Comparison of ENCODE assay signal across 22 cellular contexts in genomic region chr9:108567571-108567970, GRCh38.
"Had no signal": no experiment of that assay in that cellular context is flagged by ENCODE, and none has a peak within 500 bp of the region (broad histone marks: within the 10 kb centered on the region; RNA-seq: fewer than 3 reads in every experiment).

No MANE protein-coding gene starts in this region.

- H3K27me3 Mint-ChIP-seq: activated CD4-positive, alpha-beta memory T cell treated with anti-CD3 and anti-CD28 coated beads for 36 hours; activated CD4-positive, alpha-beta T cell treated with anti-CD3 and anti-CD28 coated beads, Interleukin-2, amount 10 ng/mL, durations not matched to agents 7 days and 5 days had no signal

- H3K4me1 ChIP-seq: body of pancreas, Peyer's patch had no signal

- H3K9me3 Mint-ChIP-seq: activated B cell treated with CpG ODN at 0.5 μM for 24 hours; activated CD4-positive, alpha-beta memory T cell treated with anti-CD3 and anti-CD28 coated beads for 36 hours; activated CD4-positive, alpha-beta T cell treated with anti-CD3 and anti-CD28 coated beads, Interleukin-2, amount 10 ng/mL, durations not matched to agents 7 days and 5 days; activated naive CD4-positive, alpha-beta T cell treated with anti-CD3 and anti-CD28 coated beads, Interleukin-2, amount 50 U/mL, for 72 hours; activated naive CD8-positive, alpha-beta T cell treated with anti-CD3 and anti-CD28 coated beads, Interleukin-2, amount 50 U/mL, for 24 hours; activated T-cell treated with anti-CD3 and anti-CD28 coated beads, Interleukin-2, amount 50 U/mL, for 4 hours; central memory CD8-positive, alpha-beta T cell; T-helper 1 cell treated with Interleukin-12 subunit alpha and Interleukin-12 subunit beta and Interleukin-4 antibody, amounts not matched to agents 30 μg/mL and 1 μg/mL, for 36 hours had no signal

- H3K4me3 Mint-ChIP-seq: activated B cell treated with CpG ODN at 0.5 μM for 24 hours; activated CD4-positive, alpha-beta memory T cell treated with anti-CD3 and anti-CD28 coated beads for 36 hours; activated CD4-positive, alpha-beta T cell treated with anti-CD3 and anti-CD28 coated beads, Interleukin-2, amount 10 ng/mL, durations not matched to agents 7 days and 5 days; activated naive CD8-positive, alpha-beta T cell treated with anti-CD3 and anti-CD28 coated beads, Interleukin-2, amount 50 U/mL, for 24 hours; activated T-cell treated with anti-CD3 and anti-CD28 coated beads, Interleukin-2, amount 50 U/mL, for 4 hours; central memory CD8-positive, alpha-beta T cell; T-helper 1 cell treated with Interleukin-12 subunit alpha and Interleukin-12 subunit beta and Interleukin-4 antibody, amounts not matched to agents 30 μg/mL and 1 μg/mL, for 36 hours had no signal

- H3K27ac Mint-ChIP-seq: activated B cell treated with CpG ODN at 0.5 μM for 24 hours; activated CD4-positive, alpha-beta memory T cell treated with anti-CD3 and anti-CD28 coated beads for 36 hours; activated CD4-positive, alpha-beta T cell treated with anti-CD3 and anti-CD28 coated beads, Interleukin-2, amount 10 ng/mL, durations not matched to agents 7 days and 5 days; activated naive CD4-positive, alpha-beta T cell treated with anti-CD3 and anti-CD28 coated beads, Interleukin-2, amount 50 U/mL, for 72 hours; activated naive CD8-positive, alpha-beta T cell treated with anti-CD3 and anti-CD28 coated beads, Interleukin-2, amount 50 U/mL, for 24 hours; T-helper 1 cell treated with Interleukin-12 subunit alpha and Interleukin-12 subunit beta and Interleukin-4 antibody, amounts not matched to agents 30 μg/mL and 1 μg/mL, for 36 hours had no signal

- ATAC-seq: activated naive CD4-positive, alpha-beta T cell treated with anti-CD3 and anti-CD28 coated beads, Interleukin-2, amount 50 U/mL, for 72 hours; activated naive CD8-positive, alpha-beta T cell treated with anti-CD3 and anti-CD28 coated beads, Interleukin-2, amount 50 U/mL, for 24 hours; activated T-cell treated with anti-CD3 and anti-CD28 coated beads, Interleukin-2, amount 50 U/mL, for 4 hours; body of pancreas had no signal

- H3K36me3 ChIP-seq: ascending aorta, MG63, Peyer's patch had no signal

- H3K27ac ChIP-seq: ascending aorta, body of pancreas, Peyer's patch had no signal

- H3K9me3 ChIP-seq: ascending aorta, body of pancreas, MG63, Peyer's patch had no signal

- DNase-seq: activated B cell treated with CpG ODN at 0.5 μM for 24 hours; activated CD4-positive, alpha-beta memory T cell treated with anti-CD3 and anti-CD28 coated beads for 36 hours; activated CD4-positive, alpha-beta T cell treated with anti-CD3 and anti-CD28 coated beads, Interleukin-2, amount 10 ng/mL, durations not matched to agents 7 days and 5 days; activated CD8-positive, alpha-beta memory T cell treated with anti-CD3 and anti-CD28 coated beads for 24 hours; activated effector memory CD4-positive, alpha-beta T cell treated with anti-CD3 and anti-CD28 coated beads, Interleukin-2, amount 50 U/mL, for 16 hours; activated naive CD4-positive, alpha-beta T cell treated with Interleukin-2 at 50 U/mL for 16 hours; activated naive CD8-positive, alpha-beta T cell treated with anti-CD3 and anti-CD28 coated beads, Interleukin-2, amount 50 U/mL, for 24 hours; activated T-cell treated with anti-CD3 and anti-CD28 coated beads, Interleukin-2, amount 50 U/mL, for 4 hours; amniotic stem cell; body of pancreas; KG1; MG63; MV-4-11; NCI-H1417 treated with DMSO at 0.1 percent for 48 hours; NCI-H187; NCI-H510A treated with DMSO at 0.1 percent for 48 hours; Peyer's patch; SHP77 treated with DMSO at 0.1 percent for 48 hours had no signal

- H3K4me3 ChIP-seq: ascending aorta, body of pancreas, MG63, Peyer's patch had no signal

- H3K27me3 ChIP-seq: ascending aorta, body of pancreas, MG63, Peyer's patch had no signal

- H3K4me1 Mint-ChIP-seq: activated B cell treated with CpG ODN at 0.5 μM for 24 hours; activated CD4-positive, alpha-beta T cell treated with anti-CD3 and anti-CD28 coated beads, Interleukin-2, amount 10 ng/mL, durations not matched to agents 7 days and 5 days; activated naive CD8-positive, alpha-beta T cell treated with anti-CD3 and anti-CD28 coated beads, Interleukin-2, amount 50 U/mL, for 24 hours; central memory CD8-positive, alpha-beta T cell had no signal

- H3K36me3 Mint-ChIP-seq: activated CD4-positive, alpha-beta memory T cell treated with anti-CD3 and anti-CD28 coated beads for 36 hours; activated naive CD4-positive, alpha-beta T cell treated with anti-CD3 and anti-CD28 coated beads, Interleukin-2, amount 50 U/mL, for 72 hours had no signal
